ENCODE assay signal across 15 cellular contexts in the genomic region with DNA sequence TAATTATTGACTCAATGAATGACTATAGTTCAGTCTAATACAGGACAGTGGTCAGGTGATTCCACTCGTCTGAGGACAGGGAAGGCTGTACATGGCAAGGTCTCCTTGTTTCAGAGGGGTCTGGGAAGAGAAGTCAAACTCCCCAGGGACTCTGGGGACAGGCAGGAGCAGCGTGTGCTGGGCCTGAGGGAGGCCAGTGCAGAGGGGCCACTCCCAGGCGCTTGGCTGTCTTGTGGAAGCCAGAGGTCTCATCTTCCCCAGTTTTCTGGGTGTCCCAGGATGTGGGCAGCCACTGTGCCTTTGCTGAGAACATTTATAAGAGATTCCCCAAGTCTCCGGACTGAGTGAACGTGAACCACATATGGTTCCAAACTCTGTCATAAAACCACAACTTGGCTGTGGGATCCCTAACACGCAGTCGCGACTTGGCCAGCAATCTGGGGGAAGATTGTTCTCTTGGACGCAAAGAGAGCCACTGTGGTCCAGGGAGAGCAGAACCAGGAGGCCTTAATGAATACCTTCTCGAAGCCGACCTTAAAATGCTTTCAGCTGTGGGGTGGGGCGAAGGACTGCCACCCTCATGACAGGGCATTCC.
"Had no signal": no experiment of that assay in that cellular context is flagged by ENCODE, and none has a peak within 500 bp of the region (broad histone marks: within the 10 kb centered on the region; RNA-seq: fewer than 3 reads in every experiment).

No MANE protein-coding gene starts in this region.

- H3K27ac Mint-ChIP-seq: activated CD4-positive, alpha-beta memory T cell treated with anti-CD3 and anti-CD28 coated beads for 36 hours; activated naive CD4-positive, alpha-beta T cell treated with anti-CD3 and anti-CD28 coated beads for 36 hours; neural progenitor cell had no signal

- H3K4me3 Mint-ChIP-seq: activated CD4-positive, alpha-beta memory T cell treated with anti-CD3 and anti-CD28 coated beads for 36 hours; activated naive CD4-positive, alpha-beta T cell treated with anti-CD3 and anti-CD28 coated beads for 36 hours; memory B cell; neural progenitor cell had no signal

- H3K27me3 ChIP-seq: adrenal gland, esophagus squamous epithelium, gastroesophageal sphincter, neural progenitor cell, pancreas, thyroid gland had no signal

- DNase-seq: activated CD4-positive, alpha-beta memory T cell treated with anti-CD3 and anti-CD28 coated beads for 36 hours; activated CD8-positive, alpha-beta memory T cell treated with anti-CD3 and anti-CD28 coated beads, Interleukin-2, amount 50 U/mL, for 48 hours; activated naive CD4-positive, alpha-beta T cell treated with anti-CD3 and anti-CD28 coated beads for 36 hours; adrenal gland; esophagus squamous epithelium; islet precursor cell; left ventricle myocardium inferior; pancreas; SW 1271; T-helper 9 cell; thyroid gland had no signal

- H3K9me3 Mint-ChIP-seq: activated CD4-positive, alpha-beta memory T cell treated with anti-CD3 and anti-CD28 coated beads for 36 hours; activated naive CD4-positive, alpha-beta T cell treated with anti-CD3 and anti-CD28 coated beads for 36 hours; memory B cell; neural progenitor cell had no signal

- H3K27ac ChIP-seq: adrenal gland, gastroesophageal sphincter, left ventricle myocardium inferior, neural progenitor cell, pancreas, thyroid gland, VCaP had no signal

- ATAC-seq: gastroesophageal sphincter, pancreas had no signal

- H3K4me1 ChIP-seq: gastroesophageal sphincter, pancreas had no signal

- H3K36me3 ChIP-seq: adrenal gland, esophagus squamous epithelium, gastroesophageal sphincter, left ventricle myocardium inferior, neural progenitor cell, pancreas, thyroid gland had no signal

- H3K4me3 ChIP-seq: adrenal gland, esophagus squamous epithelium, gastroesophageal sphincter, left ventricle myocardium inferior, neural progenitor cell, pancreas, thyroid gland had no signal

- H3K36me3 Mint-ChIP-seq: activated CD4-positive, alpha-beta memory T cell treated with anti-CD3 and anti-CD28 coated beads for 36 hours; memory B cell; neural progenitor cell had no signal

- H3K27me3 Mint-ChIP-seq: activated CD4-positive, alpha-beta memory T cell treated with anti-CD3 and anti-CD28 coated beads for 36 hours; memory B cell had no signal

- H3K9me3 ChIP-seq: adrenal gland, esophagus squamous epithelium, gastroesophageal sphincter, left ventricle myocardium inferior, pancreas, thyroid gland had no signal
